Comparison of ENCODE assay signal across 15 cellular contexts in the genomic region with DNA sequence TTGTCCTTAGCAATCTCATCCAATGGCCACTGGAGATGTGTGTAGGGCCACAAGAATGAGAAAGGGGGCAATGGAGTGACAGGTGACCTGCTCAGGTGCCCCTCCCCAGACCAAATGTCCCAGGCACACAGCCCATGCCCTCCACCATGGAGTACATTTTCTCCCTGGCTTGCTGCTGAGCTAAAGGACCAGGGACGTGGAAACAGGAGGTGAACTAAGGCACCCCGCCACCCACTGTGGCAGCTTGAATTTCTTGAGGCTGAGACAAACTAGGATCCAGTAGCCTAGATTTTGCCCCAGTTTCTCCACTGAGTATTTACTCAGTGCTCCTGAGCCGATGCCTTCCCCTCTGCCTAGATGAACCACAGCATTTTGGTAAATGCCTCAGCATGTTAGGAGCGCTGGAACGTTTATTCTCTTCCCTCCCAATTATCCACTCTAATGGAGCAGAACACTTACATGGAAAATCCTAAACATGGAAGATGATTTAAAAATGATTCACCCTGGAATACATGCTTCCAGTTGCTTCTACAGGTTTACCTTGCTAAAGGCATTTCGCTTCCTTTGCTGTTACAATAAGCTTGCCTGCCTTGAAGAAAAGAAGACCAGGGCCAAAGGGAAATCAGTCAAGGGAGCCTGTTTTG.
DNase-seq lines count a peak whose midpoint lies in the region; ATAC-seq and TF ChIP-seq lines count a peak whose summit lies in the region.
"Had no signal": no experiment of that assay in that cellular context is flagged by ENCODE, and none has a peak within 500 bp of the region (broad histone marks: within the 10 kb centered on the region; RNA-seq: fewer than 3 reads in every experiment).

No MANE protein-coding gene starts in this region.

- ATAC-seq in RWPE2 (ENCODE audit: low read depth) (no peak), left lobe of liver (no peak), left colon (no peak)
- ATAC-seq: CD8-positive, alpha-beta T cell had no signal

- no peak overlapping the region for H2AFZ ChIP-seq in hepatocyte

- H3K36me3 ChIP-seq in RWPE2 (ENCODE audit: low read depth) (no peaks in the 10 kb centered on the region), hepatocyte (replicated peaks; ENCODE audit: insufficient read depth, low read depth) (no peaks in the 10 kb centered on the region)
- H3K36me3 ChIP-seq: ovary, thyroid gland had no signal

- H3K27ac ChIP-seq in AG04450 (ENCODE audit: low read depth, low read length) (peak overlapping the region; percentile 63), RWPE2 (ENCODE audit: poor library complexity, severe bottlenecking) (peak overlapping the region; percentile 5), hepatocyte (peak overlapping the region; percentile 77)
- H3K27ac ChIP-seq: ovary, thyroid gland had no signal

- TF ChIP-seq CTCF in AG04450 (IDR thresholded peaks at IDR 0.05; ENCODE audit: low read depth, low read length) = no peak
- no peak for TF ChIP-seq CTCF in RWPE2 (IDR thresholded peaks at IDR 0.05; ENCODE audit: poor library complexity, severe bottlenecking)
- TF ChIP-seq CTCF in hepatocyte (IDR thresholded peaks at IDR 0.05; ENCODE audit: poor library complexity) = no peak

- peaks cover 4% of the 10 kb centered on the region for H3K79me2 ChIP-seq in hepatocyte

- DNase-seq in AG04450 (ENCODE audit: low read depth, low spot score) (no peak), RWPE2 (ENCODE audit: low spot score) (peak; percentile 16), hepatocyte (ENCODE audit: low spot score) (no peak), renal cortical epithelial cell (ENCODE audit: low read depth) (peak; percentile 54), SKM-1 treated with dmso at 0.1 percent for 144 hours (lab: John Stamatoyannopoulos, UW; ENCODE audit: unreplicated experiment) (no peak), SIG-M5 (lab: John Stamatoyannopoulos, UW) (no peak), left lobe of liver (ENCODE audit: low spot score) (no peak), left colon (no peak)
- DNase-seq: CD8-positive, alpha-beta T cell; DMS79 treated with DMSO at 0.1 percent for 48 hours; HCEC 1CT; NCI-H1092 treated with DMSO at 0.1 percent for 48 hours; ovary; small intestine; thyroid gland had no signal

- CTCF ChIA-PET in AG04450 (lab: Charles Lee) = no interaction called here

- H3K4me2 ChIP-seq in hepatocyte = no peak overlapping the region

- intact Hi-C loops in left colon (cut with DNase I, micrococcal nuclease) = no loop called here

- WGBS in hepatocyte (ENCODE audit: low lambda C conversion rate, missing lambda C conversion rate) = 94% methylated on average over 6 of the region's 6 CpGs

- H3K9me2 ChIP-seq in hepatocyte (replicated peaks; ENCODE audit: insufficient read depth) = no peaks in the 10 kb centered on the region

- peaks cover 19% of the 10 kb centered on the region for H3K4me1 ChIP-seq in RWPE2 (ENCODE audit: insufficient read depth, poor library complexity, severe bottlenecking)
- H3K4me1 ChIP-seq in hepatocyte (ENCODE audit: insufficient read depth) = peaks cover 45% of the 10 kb centered on the region

- no peaks in the 10 kb centered on the region for H4K20me1 ChIP-seq in hepatocyte (ENCODE audit: insufficient read depth, poor library complexity, severe bottlenecking)

- H3K9me3 ChIP-seq in AG04450 (ENCODE audit: control insufficient read depth, insufficient read depth, low read length) (no peaks in the 10 kb centered on the region), RWPE2 (ENCODE audit: severe bottlenecking) (no peaks in the 10 kb centered on the region), hepatocyte (ENCODE audit: low read depth) (no peaks in the 10 kb centered on the region)
- H3K9me3 ChIP-seq: ovary, thyroid gland had no signal

- POLR2A ChIA-PET in AG04450 (lab: Yijun Ruan, JAX) = no interaction called here

- no peak overlapping the region for H3K4me3 ChIP-seq in AG04450 (ENCODE audit: low read depth, low read length)
- no peak overlapping the region for H3K4me3 ChIP-seq in RWPE2 (ENCODE audit: severe bottlenecking)
- H3K4me3 ChIP-seq in hepatocyte = no peak overlapping the region
- H3K4me3 ChIP-seq: ovary, thyroid gland had no signal

- no peaks in the 10 kb centered on the region for H3K27me3 ChIP-seq in AG04450 (ENCODE audit: control insufficient read depth, insufficient read depth, low read length)
- H3K27me3 ChIP-seq in RWPE2 (ENCODE audit: insufficient read depth, poor library complexity, severe bottlenecking) = no peaks in the 10 kb centered on the region
- no peaks in the 10 kb centered on the region for H3K27me3 ChIP-seq in hepatocyte
- H3K27me3 ChIP-seq: ovary, thyroid gland had no signal

Comparison
In these comparisons a context has a peak if more than half of its experiments do, and no peak if none do; other contexts are left out.
1. DNase-seq: peak in RWPE2 (single experiment) and renal cortical epithelial cell (single experiment); none in AG04450 (single experiment), hepatocyte (single experiment), SKM-1 treated with dmso at 0.1 percent for 144 hours (single experiment), SIG-M5 (single experiment), left lobe of liver (single experiment) and left colon (0 of 2).
2. H3K27ac ChIP-seq: peak in every context shown above with its lines; median percentile 77 in hepatocyte; 63 in AG04450; 5 in RWPE2.